ENCODE assay signal across 8 cellular contexts in the genomic region with DNA sequence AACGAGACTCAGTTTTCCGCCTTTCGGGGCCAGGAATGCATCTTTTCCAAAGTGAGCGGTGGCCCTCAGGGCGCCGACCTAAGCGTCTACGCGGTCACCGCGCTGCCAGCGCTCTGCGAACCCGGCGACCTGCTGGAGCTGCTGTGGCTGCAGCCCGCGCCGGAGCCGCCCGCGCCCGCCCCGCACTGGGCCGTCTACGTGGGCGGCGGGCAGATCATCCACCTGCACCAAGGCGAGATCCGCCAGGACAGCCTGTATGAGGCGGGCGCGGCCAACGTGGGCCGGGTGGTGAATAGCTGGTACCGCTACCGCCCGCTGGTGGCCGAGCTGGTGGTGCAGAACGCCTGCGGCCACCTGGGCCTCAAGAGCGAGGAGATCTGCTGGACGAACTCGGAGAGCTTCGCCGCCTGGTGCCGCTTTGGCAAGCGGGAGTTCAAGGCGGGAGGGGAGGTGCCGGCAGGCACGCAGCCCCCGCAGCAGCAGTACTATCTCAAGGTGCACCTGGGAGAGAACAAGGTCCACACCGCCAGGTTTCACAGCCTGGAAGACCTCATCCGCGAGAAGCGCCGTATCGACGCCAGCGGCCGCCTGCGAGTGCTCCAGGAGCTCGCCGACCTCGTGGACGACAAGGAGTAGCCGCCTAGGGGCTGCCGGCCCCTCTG. TPM values are rescaled to one million over a fixed set of nuclear protein-coding genes. Genes with fewer than 3 reads are reported as not detected.
A peak's percentile ranks its signal among the peaks of the same experiment; 100 is the strongest.
DNase-seq lines count a peak whose midpoint lies in the region; ATAC-seq and TF ChIP-seq lines count a peak whose summit lies in the region.

No MANE protein-coding gene starts in this region.

- ATAC-seq in HG03045 (IDR thresholded peaks at IDR 0.05; ENCODE audit: unreplicated experiment) (no peak), HG03439 (IDR thresholded peaks at IDR 0.05; ENCODE audit: unreplicated experiment) (no peak)

- H3K27ac ChIP-seq in colonic mucosa (peak overlapping the region; percentile 78), layer of hippocampus (ENCODE audit: low read depth, low read length) (peak overlapping the region; percentile 62)

- no peaks in the 10 kb centered on the region for H3K36me3 ChIP-seq in colonic mucosa

- no peaks in the 10 kb centered on the region for H3K27me3 ChIP-seq in colonic mucosa
- H3K27me3 ChIP-seq in layer of hippocampus (ENCODE audit: control insufficient read depth, insufficient read depth, low read length) = peaks cover 5% of the 10 kb centered on the region

- peak overlapping the region; percentile 83 to 99 for H3K9ac ChIP-seq in colonic mucosa (ENCODE audit: low read depth in 2 of 2, low read length in 2 of 2)

- no peaks in the 10 kb centered on the region for H3K4me1 ChIP-seq in colonic mucosa

- no peaks in the 10 kb centered on the region for H3K9me3 ChIP-seq in colonic mucosa

- DNase-seq in DMS114 treated with DMSO at 0.1 percent for 48 hours (lab: John Stamatoyannopoulos, UW; ENCODE audit: unreplicated experiment) = peak; percentile 16
- peak; percentile 81 for DNase-seq in HCEC 1CT
- peak; percentile 67 for DNase-seq in NCI-H510A (lab: John Stamatoyannopoulos, UW)
- DNase-seq in colonic mucosa = peak; percentile 86
- DNase-seq in stimulated activated CD4-positive, alpha-beta T cell treated with anti-CD3 and anti-CD28 coated beads, Interleukin-4, amount 100 ng/mL, for 48 hours (ENCODE audit: low read depth in 2 of 2) = peak; percentile 13 to 20

- intact Hi-C loops in colonic mucosa (cut with DNase I) = loop anchor here (5.0 kb wide), 1 partner anchor 77 kb away; no protein-coding TSS in a partner anchor

- H3K4me3 ChIP-seq in colonic mucosa = peak overlapping the region; percentile 70

- peak; percentile 65 for TF ChIP-seq CTCF in colonic mucosa (IDR thresholded peaks at IDR 0.05)

RNA-seq across cellular contexts. Expression of gene LRATD1, which starts 1.8 kb away (rescaled TPM):
- 100 to 1,000 TPM; 200 to 227 TPM for total RNA-seq in colonic mucosa

Comparison
In these comparisons a context has a peak if more than half of its experiments do, and no peak if none do; other contexts are left out.
1. DNase-seq: peak in every context shown above with its lines; median percentile 86 in colonic mucosa; 81 in HCEC 1CT; 67 in NCI-H510A; 16 in stimulated activated CD4-positive, alpha-beta T cell treated with anti-CD3 and anti-CD28 coated beads, Interleukin-4, amount 100 ng/mL, for 48 hours; 16 in DMS114 treated with DMSO at 0.1 percent for 48 hours.